8 cellular contexts compared by ENCODE assay signal in genomic region chr16:27920391-27920891, GRCh38.
DNase-seq lines count a peak whose midpoint lies in the region; ATAC-seq, FAIRE-seq and TF ChIP-seq lines count a peak whose summit lies in the region.

No MANE protein-coding gene starts in this region.

- TF ChIP-seq POLR2A in Peyer's patch (IDR thresholded peaks at IDR 0.05): no peak

- H3K4me3 ChIP-seq in astrocyte of the spinal cord (ENCODE audit: low read depth, low read length) (no peak overlapping the region), Peyer's patch (no peak overlapping the region), coronary artery (no peak overlapping the region)

- H3K9me3 ChIP-seq in Peyer's patch: no peaks in the 10 kb centered on the region

- H3K4me1 ChIP-seq in Peyer's patch: no peaks in the 10 kb centered on the region

- ATAC-seq in HG03432 (IDR thresholded peaks at IDR 0.05; ENCODE audit: unreplicated experiment): no peak

- H3K27me3 ChIP-seq in Peyer's patch: no peaks in the 10 kb centered on the region

- FAIRE-seq in GM19239 (lab: Jason Lieb, UNC): no peak

- in situ Hi-C loops in astrocyte of the spinal cord (cut with HindIII; ENCODE audit: low sequenced_read_pairs): no loop called here

- TF ChIP-seq CTCF in astrocyte of the spinal cord (IDR thresholded peaks at IDR 0.05; ENCODE audit: low read depth, low read length) (peak; percentile 9), Peyer's patch (IDR thresholded peaks at IDR 0.05) (no peak), coronary artery (IDR thresholded peaks at IDR 0.05) (no peak)

- H3K36me3 ChIP-seq in Peyer's patch: no peaks in the 10 kb centered on the region

- DNase-seq in Daoy (ENCODE audit: low read depth) (peak; percentile 25), NCI-H2107 (lab: John Stamatoyannopoulos, UW) (peak; percentile 12), astrocyte of the spinal cord (ENCODE audit: low read depth, low spot score) (no peak), middle frontal gyrus (ENCODE audit: extremely low spot score, low spot score) (peak; percentile 40), GM19239 (ENCODE audit: insufficient read length, low spot score) (no peak), Peyer's patch (no peak), coronary artery (ENCODE audit: low spot score) (no peak)

- H3K27ac ChIP-seq in Peyer's patch (no peak overlapping the region), coronary artery (no peak overlapping the region)

Comparison
In these comparisons a context has a peak if more than half of its experiments do, and no peak if none do; other contexts are left out.
1. DNase-seq: peak in Daoy (single experiment), NCI-H2107 (single experiment) and middle frontal gyrus (single experiment); none in astrocyte of the spinal cord (single experiment), GM19239 (single experiment), Peyer's patch (0 of 3) and coronary artery (single experiment).